In genomic region chr12:46898152-46898931, GRCh38 we compare ENCODE assay signal across 1 cellular context.
TF ChIP-seq lines count a peak whose summit lies in the region.

No MANE protein-coding gene starts in this region.

TF ChIP-seq in SK-N-SH, 30 proteins besides CTCF, POLR2A, EP300 and RAD21 (continued from another document):
- TF ChIP-seq JUND (IDR thresholded peaks at IDR 0.05) (peak; percentile 54; the same call in 1 of the 2 replicates), CHD2 (IDR thresholded peaks at IDR 0.05; ENCODE audit: low read length, partially characterized antibody) (no peak), IRF3 (IDR thresholded peaks at IDR 0.05; ENCODE audit: low read depth, low read length) (no peak), REST (IDR thresholded peaks at IDR 0.05; ENCODE audit: low read depth, low read length) (no peak), RFX5 (IDR thresholded peaks at IDR 0.05; ENCODE audit: low read length) (no peak), FOXJ3 (CRISPR knock-in tag; IDR thresholded peaks at IDR 0.05) (no peak), GATA2 (CRISPR knock-in tag; IDR thresholded peaks at IDR 0.05) (no peak), MXI1 (IDR thresholded peaks at IDR 0.05; ENCODE audit: low read depth, low read length) (no peak), TEAD4 (IDR thresholded peaks at IDR 0.05; ENCODE audit: borderline replicate concordance, insufficient read depth) (no peak; the same call in 1 of the 2 replicates), GABPA (IDR thresholded peaks at IDR 0.05; ENCODE audit: low read depth) (no peak), POLR2AphosphoS5 (IDR thresholded peaks at IDR 0.05; ENCODE audit: low read depth, low read length) (peak; percentile 56; the same call in 1 of the 2 replicates), FOXM1 (IDR thresholded peaks at IDR 0.05; ENCODE audit: low read depth) (no peak)
